26 cellular contexts compared by ENCODE assay signal in the genomic region with DNA sequence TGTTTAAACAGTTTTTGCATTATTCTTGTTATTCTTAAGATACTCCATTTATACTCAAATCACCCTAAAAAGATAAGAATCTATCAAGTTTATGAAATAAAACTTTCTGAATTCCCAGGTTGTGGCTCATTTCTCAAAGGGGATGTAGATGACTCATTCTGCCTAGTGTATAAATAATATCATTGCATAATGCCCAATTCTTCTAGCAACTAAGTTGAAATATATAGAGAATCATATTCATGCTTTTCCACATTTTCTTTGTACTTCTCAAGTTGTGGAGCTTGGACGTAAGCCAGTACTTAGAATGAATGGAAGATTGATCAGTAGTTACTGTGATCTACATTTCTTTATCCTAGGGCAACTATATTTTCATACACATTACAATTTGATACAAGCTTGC.
DNase-seq lines count a peak whose midpoint lies in the region; ATAC-seq and TF ChIP-seq lines count a peak whose summit lies in the region.
"Had no signal": no experiment of that assay in that cellular context is flagged by ENCODE, and none has a peak within 500 bp of the region (broad histone marks: within the 10 kb centered on the region; RNA-seq: fewer than 3 reads in every experiment).

No MANE protein-coding gene starts in this region.

- no peak overlapping the region for H3K27ac ChIP-seq in ascending aorta
- H3K27ac ChIP-seq: BLaER1, neutrophil, psoas muscle, tibial artery had no signal

- H3K9me3 ChIP-seq in ascending aorta = no peaks in the 10 kb centered on the region
- H3K9me3 ChIP-seq: BLaER1, neutrophil, psoas muscle, tibial artery had no signal

- no peak for ATAC-seq in activated T-cell treated with anti-CD3 and anti-CD28 coated beads, Interleukin-2, amount 50 U/mL, for 72 hours (replicated peaks in 1 of 2)
- ATAC-seq: GM23338; left colon; psoas muscle; stimulated activated naive CD8-positive, alpha-beta T cell treated with anti-CD3 and anti-CD28 coated beads, Interleukin-15, Interleukin-2, amounts not matched to agents 100 U/mL and 50 U/mL, for 24 hours had no signal

- no peaks in the 10 kb centered on the region for H3K36me3 ChIP-seq in ascending aorta
- H3K36me3 ChIP-seq: BLaER1, neutrophil, tibial artery had no signal

- no peak overlapping the region for H3K4me3 Mint-ChIP-seq in activated T-cell treated with anti-CD3 and anti-CD28 coated beads, Interleukin-2, amount 50 U/mL, for 72 hours
- H3K4me3 Mint-ChIP-seq: activated CD4-positive, alpha-beta memory T cell treated with anti-CD3 and anti-CD28 coated beads, Interleukin-2, amount 10 ng/mL, durations not matched to agents 7 days and 5 days; GM23338; memory B cell had no signal

- no peaks in the 10 kb centered on the region for H3K4me1 ChIP-seq in ascending aorta
- H3K4me1 ChIP-seq: BLaER1, psoas muscle had no signal

- no peaks in the 10 kb centered on the region for H3K36me3 Mint-ChIP-seq in activated T-cell treated with anti-CD3 and anti-CD28 coated beads, Interleukin-2, amount 50 U/mL, for 72 hours (ENCODE audit: insufficient read depth in 2 of 2)
- H3K36me3 Mint-ChIP-seq: memory B cell had no signal

- DNase-seq in NOMO-1 treated with DMSO at 0.1 percent for 48 hours (lab: John Stamatoyannopoulos, UW; ENCODE audit: unreplicated experiment) (peak; percentile 8), NOMO-1 treated with dmso at 0.1 percent for 144 hours (lab: John Stamatoyannopoulos, UW; ENCODE audit: unreplicated experiment) (no peak), brain pericyte (ENCODE audit: low read depth, low spot score) (peak; percentile 43), fibroblast of the conjunctiva (ENCODE audit: low read depth) (peak; percentile 8), ascending aorta (ENCODE audit: low spot score in 2 of 2) (no peak), NCI-H510A (lab: John Stamatoyannopoulos, UW) (no peak)
- no peak for DNase-seq in activated CD4-positive, alpha-beta T cell treated with anti-CD3 and anti-CD28 coated beads, Interleukin-2, amount 50 U/mL, for 4 hours
- DNase-seq in activated T-cell treated with anti-CD3 and anti-CD28 coated beads, Interleukin-2, amount 50 U/mL, for 72 hours = no peak
- DNase-seq: 8988T; activated CD4-positive, alpha-beta memory T cell treated with anti-CD3 and anti-CD28 coated beads, Interleukin-2, amount 10 ng/mL, durations not matched to agents 7 days and 5 days; activated CD4-positive, CD25-positive, alpha-beta regulatory T cell; activated effector memory CD4-positive, alpha-beta T cell treated with anti-CD3 and anti-CD28 coated beads, Interleukin-2, amount 50 U/mL, for 16 hours; left colon; MM.1S; NCI-H1694; NCI-H748 treated with DMSO at 0.1 percent for 48 hours; psoas muscle; stimulated activated CD4-positive, alpha-beta T cell treated with anti-CD3 and anti-CD28 coated beads, Interleukin-12 subunit alpha, Interleukin-12 subunit beta, amount 100 ng/mL, for 4 hours; stimulated activated CD4-positive, alpha-beta T cell treated with anti-CD3 and anti-CD28 coated beads, Interleukin-4, amount 100 ng/mL, for 4 hours; stimulated activated naive CD8-positive, alpha-beta T cell treated with anti-CD3 and anti-CD28 coated beads, Interleukin-15, Interleukin-2, amounts not matched to agents 100 U/mL and 50 U/mL, for 24 hours; T1000; tibial artery had no signal

- no peaks in the 10 kb centered on the region for H3K27me3 Mint-ChIP-seq in activated T-cell treated with anti-CD3 and anti-CD28 coated beads, Interleukin-2, amount 50 U/mL, for 72 hours (ENCODE audit: low read depth)
- H3K27me3 Mint-ChIP-seq: activated CD4-positive, alpha-beta memory T cell treated with anti-CD3 and anti-CD28 coated beads, Interleukin-2, amount 10 ng/mL, durations not matched to agents 7 days and 5 days; memory B cell had no signal

- H3K27me3 ChIP-seq in ascending aorta = no peaks in the 10 kb centered on the region
- H3K27me3 ChIP-seq: BLaER1, neutrophil, tibial artery had no signal

- no peak overlapping the region for H3K4me3 ChIP-seq in ascending aorta
- H3K4me3 ChIP-seq: BLaER1, GM23338, psoas muscle, tibial artery had no signal

- intact Hi-C loops in ascending aorta (cut with DNase I) = no loop called here

- no peak overlapping the region for H3K27ac Mint-ChIP-seq in activated T-cell treated with anti-CD3 and anti-CD28 coated beads, Interleukin-2, amount 50 U/mL, for 72 hours
- H3K27ac Mint-ChIP-seq: activated CD4-positive, alpha-beta memory T cell treated with anti-CD3 and anti-CD28 coated beads, Interleukin-2, amount 10 ng/mL, durations not matched to agents 7 days and 5 days; GM23338; memory B cell had no signal

- no peaks in the 10 kb centered on the region for H3K9me3 Mint-ChIP-seq in activated T-cell treated with anti-CD3 and anti-CD28 coated beads, Interleukin-2, amount 50 U/mL, for 72 hours
- H3K9me3 Mint-ChIP-seq: activated CD4-positive, alpha-beta memory T cell treated with anti-CD3 and anti-CD28 coated beads, Interleukin-2, amount 10 ng/mL, durations not matched to agents 7 days and 5 days; GM23338; memory B cell had no signal

- no peaks in the 10 kb centered on the region for H3K4me1 Mint-ChIP-seq in activated T-cell treated with anti-CD3 and anti-CD28 coated beads, Interleukin-2, amount 50 U/mL, for 72 hours (ENCODE audit: low read depth)
- H3K4me1 Mint-ChIP-seq: activated CD4-positive, alpha-beta memory T cell treated with anti-CD3 and anti-CD28 coated beads, Interleukin-2, amount 10 ng/mL, durations not matched to agents 7 days and 5 days; GM23338; memory B cell had no signal

- TF ChIP-seq CTCF in ascending aorta (IDR thresholded peaks at IDR 0.05) = no peak

Comparison
In these comparisons a context has a peak if more than half of its experiments do, and no peak if none do; other contexts are left out.
1. DNase-seq: peak in NOMO-1 treated with DMSO at 0.1 percent for 48 hours (single experiment), brain pericyte (single experiment) and fibroblast of the conjunctiva (single experiment); none in NOMO-1 treated with dmso at 0.1 percent for 144 hours (single experiment), activated CD4-positive, alpha-beta T cell treated with anti-CD3 and anti-CD28 coated beads, Interleukin-2, amount 50 U/mL, for 4 hours (0 of 2), ascending aorta (0 of 2), activated T-cell treated with anti-CD3 and anti-CD28 coated beads, Interleukin-2, amount 50 U/mL, for 72 hours (0 of 2) and NCI-H510A (single experiment).